In the genomic region with DNA sequence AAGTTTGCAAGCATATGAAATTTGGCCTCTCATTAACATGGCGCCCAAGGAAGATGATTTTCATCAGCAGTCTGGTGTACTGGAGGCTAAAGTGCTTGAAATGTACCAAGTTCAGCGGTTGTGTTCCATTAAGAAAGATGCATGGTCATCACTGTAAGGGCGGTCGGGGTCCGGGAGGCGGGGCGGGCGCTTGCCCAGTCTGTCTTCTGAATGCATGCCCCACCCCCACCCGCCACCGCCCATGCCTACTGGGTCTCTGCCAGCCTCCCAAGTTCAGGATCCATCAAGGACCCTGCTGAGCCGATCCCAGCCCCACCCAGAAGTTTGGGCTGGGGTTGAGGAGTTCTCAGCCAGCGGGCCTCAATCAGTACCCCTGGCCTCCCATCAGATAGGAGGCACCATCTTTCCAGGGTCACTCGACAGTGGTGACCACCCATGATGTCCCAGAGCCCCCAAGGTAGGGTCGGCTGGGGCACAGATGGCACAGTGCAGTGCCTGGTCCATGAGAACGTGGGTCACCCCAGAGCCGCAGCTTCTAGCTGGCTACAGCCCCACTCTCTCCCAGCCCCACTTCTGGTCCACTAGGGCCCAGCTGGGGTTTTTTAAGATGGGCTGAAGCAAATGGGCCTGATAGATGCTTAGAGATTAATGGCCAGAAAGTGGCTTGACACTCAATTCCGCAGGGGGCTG, we compare ENCODE assay signal across 25 cellular contexts. TPM values are rescaled to one million over a fixed set of nuclear protein-coding genes. Genes with fewer than 3 reads are reported as not detected.
DNase-seq lines count a peak whose midpoint lies in the region; ATAC-seq, FAIRE-seq and TF ChIP-seq lines count a peak whose summit lies in the region.
"Had no signal": no experiment of that assay in that cellular context is flagged by ENCODE, and none has a peak within 500 bp of the region (broad histone marks: within the 10 kb centered on the region; RNA-seq: fewer than 3 reads in every experiment).

No MANE protein-coding gene starts in this region.

- peak overlapping the region; percentile 44; the same call in 1 of the 2 replicates for H3K9ac ChIP-seq in OCI-LY3 (ENCODE audit: low read length)
- no peak overlapping the region for H3K9ac ChIP-seq in HepG2 (ENCODE audit: insufficient read depth, low read depth, low read length)

- peaks cover 28% of the 10 kb centered on the region for H3K36me3 Mint-ChIP-seq in Caco-2 (ENCODE audit: insufficient read depth, unreplicated experiment)

- no peak overlapping the region for H3K27ac Mint-ChIP-seq in Caco-2 (ENCODE audit: unreplicated experiment)
- H3K27ac Mint-ChIP-seq: CD8-positive, alpha-beta memory T cell had no signal

- H3K27ac ChIP-seq in OCI-LY3 (ENCODE audit: low read length) (peak overlapping the region; percentile 79), HepG2 (ENCODE audit: extremely low read length, insufficient read depth, low read length) (no peak overlapping the region), spleen (no peak overlapping the region), body of pancreas (no peak overlapping the region)
- H3K27ac ChIP-seq: SJSA1 had no signal

- 0 out of 2 replicates have a peak overlapping the region, but pooled peaks have one; percentile 26 for H3K4me3 ChIP-seq in OCI-LY3 (ENCODE audit: low read length)
- H3K4me3 ChIP-seq in HepG2 (replicated peaks in 1 of 3; ENCODE audit: insufficient read depth in 1 of 3, low read depth in 2 of 3, low read length in 3 of 3): no peak overlapping the region
- no peak overlapping the region for H3K4me3 ChIP-seq in spleen
- H3K4me3 ChIP-seq in body of pancreas: no peak overlapping the region
- no peak overlapping the region for H3K4me3 ChIP-seq in Caco-2 (ENCODE audit: low read depth, low read length)
- H3K4me3 ChIP-seq: MG63, SJSA1 had no signal

- H3K9me3 ChIP-seq in OCI-LY3 (ENCODE audit: insufficient read depth, low read length): no peaks in the 10 kb centered on the region
- H3K9me3 ChIP-seq in HepG2 (ENCODE audit: low read length): no peaks in the 10 kb centered on the region
- peaks cover 0 to under 1% (median 0%) of the 10 kb centered on the region in 8 donors for H3K9me3 ChIP-seq in spleen
- H3K9me3 ChIP-seq in body of pancreas: no peaks in the 10 kb centered on the region
- H3K9me3 ChIP-seq in Caco-2: no peaks in the 10 kb centered on the region
- H3K9me3 ChIP-seq: BE2C, MG63, SJSA1 had no signal

- intact Hi-C loops in HepG2 (cut with micrococcal nuclease; ENCODE audit: unreplicated experiment): no loop called here
- intact Hi-C loops in spleen (cut with DNase I; ENCODE audit: low total_unique reads): no loop called here
- intact Hi-C loops in body of pancreas (cut with DNase I): no loop called here
- intact Hi-C loops in Caco-2 (cut with micrococcal nuclease; ENCODE audit: unreplicated experiment): loop anchor here (5.0 kb wide), 1 partner anchor 42 kb away; no protein-coding TSS in a partner anchor

- H2AFZ ChIP-seq in OCI-LY3 (ENCODE audit: low read depth, low read length) (no peak overlapping the region), HepG2 (ENCODE audit: low read length) (no peak overlapping the region)

- H3K36me3 ChIP-seq in OCI-LY3 (replicated peaks; ENCODE audit: low read depth, low read length) (peaks cover 9% of the 10 kb centered on the region), HepG2 (replicated peaks in 1 of 2; ENCODE audit: control insufficient read depth in 1 of 2, insufficient read depth in 2 of 2, low read length in 2 of 2) (peaks cover 12 to 21% of the 10 kb centered on the region in 2 experiments; a peak in 4 of 5 replicates), spleen (peaks cover 0 to 42% (median 36%) of the 10 kb centered on the region in 6 donors), body of pancreas (replicated peaks in 1 of 2; ENCODE audit: insufficient read depth in 1 of 2, low read depth in 2 of 2) (peaks cover 8 to 9% of the 10 kb centered on the region in 2 donors), Caco-2 (ENCODE audit: control insufficient read depth, insufficient read depth, low read length) (no peaks in the 10 kb centered on the region; the same call in none of the 2 replicates)

- H3K27me3 Mint-ChIP-seq in Caco-2 (ENCODE audit: insufficient read depth, unreplicated experiment): no peaks in the 10 kb centered on the region
- H3K27me3 Mint-ChIP-seq: CD8-positive, alpha-beta memory T cell had no signal

- peak; percentile 29 for ATAC-seq in HepG2
- ATAC-seq in body of pancreas: no peak
- ATAC-seq: Panc1 had no signal

- no peaks in the 10 kb centered on the region for H3K9me3 Mint-ChIP-seq in Caco-2 (ENCODE audit: unreplicated experiment)
- H3K9me3 Mint-ChIP-seq: CD8-positive, alpha-beta memory T cell had no signal

- 97% methylated on average over 13 of the region's 17 CpGs for WGBS in HepG2 (ENCODE audit: low lambda C conversion rate)
- WGBS in spleen, 5 donors: 93 to 98% (median 96%) methylated on average over 17 of the region's 17 CpGs
- WGBS in body of pancreas, 2 donors: 94% methylated on average over 12 to 17 of the region's 17 CpGs

- FAIRE-seq in HepG2 (lab: Jason Lieb, UNC): no peak
- FAIRE-seq: GM12891, GM19239, H1 had no signal

- CTCF ChIA-PET in HepG2 (lab: Yijun Ruan, JAX; ENCODE audit: low intra/inter-chr PET ratio, low total read pairs): no interaction called here
- CTCF ChIA-PET in Caco-2 (lab: Charles Lee): no interaction called here

- in situ Hi-C loops in HepG2 (cut with HindIII; ENCODE audit: extremely low pct_ligation_motif_present, low pct_unique_long_range_greater_than_20kb): no loop called here

- no peak for TF ChIP-seq RAD21 in HepG2 (CRISPR knock-in tag; IDR thresholded peaks at IDR 0.05)

- H3K4me1 Mint-ChIP-seq in Caco-2 (ENCODE audit: low read depth, unreplicated experiment): no peaks in the 10 kb centered on the region
- H3K4me1 Mint-ChIP-seq: CD14-positive monocyte; CD8-positive, alpha-beta memory T cell had no signal

- DNase-seq in NCI-H2227 (lab: John Stamatoyannopoulos, UW; ENCODE audit: unreplicated experiment): peak; percentile 29
- no peak for DNase-seq in HepG2 (ENCODE audit: low spot score)
- peak; percentile 40 for DNase-seq in spleen
- no peak for DNase-seq in body of pancreas
- DNase-seq in activated CD8-positive, alpha-beta memory T cell treated with anti-CD3 and anti-CD28 coated beads, Interleukin-2, amount 50 U/mL, for 48 hours: no peak
- DNase-seq in Caco-2: no peak
- DNase-seq: ACHN; BE2C; Calu3; CD8-positive, alpha-beta memory T cell; DMS79 treated with DMSO at 0.1 percent for 48 hours; GF-D8; KBM-7; MG63; NCI-H146; NCI-H2029; NCI-H526 treated with DMSO at 0.1 percent for 48 hours had no signal

- no peak overlapping the region for H3K4me3 Mint-ChIP-seq in Caco-2 (ENCODE audit: unreplicated experiment)
- H3K4me3 Mint-ChIP-seq: CD14-positive monocyte; CD8-positive, alpha-beta memory T cell had no signal

- H3K79me2 ChIP-seq in OCI-LY3 (ENCODE audit: low read length) (no peaks in the 10 kb centered on the region), HepG2 (ENCODE audit: insufficient read depth, low read length) (no peaks in the 10 kb centered on the region)

- TF ChIP-seq POLR2A in HepG2 (IDR thresholded peaks at IDR 0.05; ENCODE audit: insufficient read depth in 1 of 2, low read depth in 2 of 2, low read length in 2 of 2) (no peak), spleen (IDR thresholded peaks at IDR 0.05) (no peak), body of pancreas (IDR thresholded peaks at IDR 0.05) (no peak)

- H3K27me3 ChIP-seq in OCI-LY3 (ENCODE audit: low read depth, low read length): no peaks in the 10 kb centered on the region
- H3K27me3 ChIP-seq in HepG2 (ENCODE audit: control insufficient read depth in 1 of 2, insufficient read depth in 2 of 2, low read length in 2 of 2): no peaks in the 10 kb centered on the region
- H3K27me3 ChIP-seq in spleen (replicated peaks in 1 of 7): no peaks in the 10 kb centered on the region
- H3K27me3 ChIP-seq in body of pancreas: no peaks in the 10 kb centered on the region
- H3K27me3 ChIP-seq in Caco-2 (replicated peaks; ENCODE audit: control insufficient read depth, insufficient read depth, low read length): no peaks in the 10 kb centered on the region
- H3K27me3 ChIP-seq: BE2C, MG63, SJSA1 had no signal

- H3K4me1 ChIP-seq in OCI-LY3 (ENCODE audit: low read length) (peaks cover 19% of the 10 kb centered on the region), HepG2 (ENCODE audit: insufficient read depth, low read length) (no peaks in the 10 kb centered on the region), spleen (no peaks in the 10 kb centered on the region), body of pancreas (no peaks in the 10 kb centered on the region), Caco-2 (no peaks in the 10 kb centered on the region)
- H3K4me1 ChIP-seq: BE2C, SJSA1 had no signal

- no TSS peak for BruUV-seq in HepG2 (replicated peaks; lab: Mats Ljungman, UMichigan)
- BruUV-seq in Caco-2 (replicated peaks; lab: Mats Ljungman, UMichigan): no TSS peak

- H3K4me2 ChIP-seq in OCI-LY3 (ENCODE audit: low read length): peak overlapping the region; percentile 46
- H3K4me2 ChIP-seq in HepG2 (ENCODE audit: low read depth, low read length): no peak overlapping the region

- POLR2A ChIA-PET in HepG2 (lab: Yijun Ruan, JAX): no interaction called here
- POLR2A ChIA-PET in Caco-2 (lab: Charles Lee): no interaction called here

- H4K20me1 ChIP-seq in OCI-LY3 (ENCODE audit: insufficient read depth, low read length) (no peaks in the 10 kb centered on the region), HepG2 (ENCODE audit: insufficient read depth, low read length) (no peaks in the 10 kb centered on the region)

- TF ChIP-seq EP300 in HepG2 (IDR thresholded peaks at IDR 0.05; ENCODE audit: low read depth in 2 of 2, low read length in 2 of 2) (no peak), HepG2 (CRISPR knock-in tag; IDR thresholded peaks at IDR 0.05; ENCODE audit: borderline replicate concordance) (no peak)

- TF ChIP-seq CTCF in OCI-LY3 (IDR thresholded peaks at IDR 0.05; ENCODE audit: low read depth, low read length) (no peak), HepG2 (CRISPR knock-in tag; IDR thresholded peaks at IDR 0.05) (no peak), spleen (IDR thresholded peaks at IDR 0.05 in 8 of 11, conservative IDR thresholded peaks at IDR 0.05 in 3 of 11) (no peak), body of pancreas (IDR thresholded peaks at IDR 0.05) (no peak), Caco-2 (IDR thresholded peaks at IDR 0.05; ENCODE audit: insufficient read depth in 1 of 2, low read depth in 1 of 2, low read length in 1 of 2, severe bottlenecking in 1 of 2, unreplicated experiment in 1 of 2) (no peak)

RNA-seq across cellular contexts. Expression of gene PRDM12, which starts 24.4 kb away (rescaled TPM):
- total RNA-seq in HepG2 (2016; rRNA removed; fragmentation: Illumina TruSeq; extraction: Trizol) (0.04 TPM in 1 of 2 replicates, not detected in the other), spleen (not detected), body of pancreas (not detected), Caco-2 (2022) (0.32 and 0.34 TPM in 2 replicates)
- total RNA-seq in HepG2 (2016; cell fraction: cytosol; rRNA removed; fragmentation: Illumina TruSeq; extraction: Trizol; ENCODE audit: low read depth): not detected in 2 replicates
- 0.09 TPM in 1 of 2 replicates, not detected in the other for total RNA-seq in HepG2 (2016; cell fraction: insoluble cytoplasmic fraction; rRNA removed; fragmentation: Illumina TruSeq; extraction: Trizol)
- 0.15 TPM in 1 of 2 replicates, not detected in the other for total RNA-seq in HepG2 (2016; cell fraction: membrane; rRNA removed; fragmentation: Illumina TruSeq; extraction: Trizol)
- total RNA-seq in HepG2 (2016; cell fraction: nucleus; rRNA removed; fragmentation: Illumina TruSeq; extraction: Trizol): not detected in 2 replicates
- polyA plus RNA-seq in HepG2 (2011; rRNA removed) (0.07 and 0.08 TPM in 2 replicates), spleen (under 1 TPM in 2 of 3 donors, not detected in 1; 0.06 to 0.07 TPM)
- 0.08 and 0.12 TPM in 2 replicates for polyA plus RNA-seq in HepG2 (2011; cell fraction: cytosol; rRNA removed)
- 0.13 and 0.19 TPM in 2 replicates for polyA plus RNA-seq in HepG2 (2011; cell fraction: nucleus; rRNA removed)
- 0.17 and 0.27 TPM in 2 replicates for polyA plus RNA-seq in HepG2 (2012)
- polyA plus RNA-seq in HepG2 (2016; cell fraction: cytosol; fragmentation: Illumina TruSeq; extraction: Trizol; ENCODE audit: low read depth): 0.08 and 0.09 TPM in 2 replicates
- polyA plus RNA-seq in HepG2 (2016; cell fraction: insoluble cytoplasmic fraction; fragmentation: Illumina TruSeq; extraction: Trizol; ENCODE audit: low read depth): 0.12 and 0.42 TPM in 2 replicates
- 0.09 and 0.16 TPM in 2 replicates for polyA plus RNA-seq in HepG2 (2016; cell fraction: membrane; fragmentation: Illumina TruSeq; extraction: Trizol; ENCODE audit: low read depth)
- 0.24 and 0.30 TPM in 2 replicates for polyA plus RNA-seq in HepG2 (2016; cell fraction: nucleus; fragmentation: Illumina TruSeq; extraction: Trizol; ENCODE audit: insufficient read depth, low read depth)
- polyA minus RNA-seq in HepG2 (2011; rRNA and poly(A)+ RNA removed; ENCODE audit: low replicate concordance): 0.12 and 0.40 TPM in 2 replicates
- polyA minus RNA-seq in HepG2 (2011; cell fraction: cytosol; rRNA and poly(A)+ RNA removed): not detected in 2 replicates
- polyA minus RNA-seq in HepG2 (2011; cell fraction: nucleus; rRNA and poly(A)+ RNA removed): not detected in 2 replicates
- total RNA-seq: Calu3, LHCN-M2, SJSA1 had no signal
- polyA plus RNA-seq: CD14-positive monocyte; CD8-positive, alpha-beta memory T cell had no signal

RNA-seq across cellular contexts. Expression of gene EXOSC2, which starts 53.6 kb away (rescaled TPM):
- 63.8 and 74.2 TPM in 2 replicates for total RNA-seq in HepG2 (2016; rRNA removed; fragmentation: Illumina TruSeq; extraction: Trizol)
- total RNA-seq in HepG2 (2016; cell fraction: cytosol; rRNA removed; fragmentation: Illumina TruSeq; extraction: Trizol; ENCODE audit: low read depth): 12.8 and 14.5 TPM in 2 replicates
- total RNA-seq in HepG2 (2016; cell fraction: insoluble cytoplasmic fraction; rRNA removed; fragmentation: Illumina TruSeq; extraction: Trizol): 68.2 and 72.7 TPM in 2 replicates
- 20.9 and 24.0 TPM in 2 replicates for total RNA-seq in HepG2 (2016; cell fraction: membrane; rRNA removed; fragmentation: Illumina TruSeq; extraction: Trizol)
- total RNA-seq in HepG2 (2016; cell fraction: nucleus; rRNA removed; fragmentation: Illumina TruSeq; extraction: Trizol): 62.3 and 62.8 TPM in 2 replicates
- 24.9 and 27.5 TPM in 2 replicates for polyA plus RNA-seq in HepG2 (2011; rRNA removed)
- polyA plus RNA-seq in HepG2 (2011; cell fraction: cytosol; rRNA removed): 17.0 and 21.5 TPM in 2 replicates
- polyA plus RNA-seq in HepG2 (2011; cell fraction: nucleus; rRNA removed): 39.4 and 40.1 TPM in 2 replicates
- polyA plus RNA-seq in HepG2 (2012): 14.9 and 20.3 TPM in 2 replicates
- 5.0 TPM in 2 replicates for polyA plus RNA-seq in HepG2 (2016; cell fraction: cytosol; fragmentation: Illumina TruSeq; extraction: Trizol; ENCODE audit: low read depth)
- polyA plus RNA-seq in HepG2 (2016; cell fraction: insoluble cytoplasmic fraction; fragmentation: Illumina TruSeq; extraction: Trizol; ENCODE audit: low read depth): 55.4 and 66.7 TPM in 2 replicates
- polyA plus RNA-seq in HepG2 (2016; cell fraction: membrane; fragmentation: Illumina TruSeq; extraction: Trizol; ENCODE audit: low read depth): 9.3 and 9.6 TPM in 2 replicates
- 97.7 and 110 TPM in 2 replicates for polyA plus RNA-seq in HepG2 (2016; cell fraction: nucleus; fragmentation: Illumina TruSeq; extraction: Trizol; ENCODE audit: insufficient read depth, low read depth)
- polyA minus RNA-seq in HepG2 (2011; rRNA and poly(A)+ RNA removed; ENCODE audit: low replicate concordance): 28.7 and 165 TPM in 2 replicates
- 21.2 and 31.5 TPM in 2 replicates for polyA minus RNA-seq in HepG2 (2011; cell fraction: cytosol; rRNA and poly(A)+ RNA removed)
- 51.8 and 52.0 TPM in 2 replicates for polyA minus RNA-seq in HepG2 (2011; cell fraction: nucleus; rRNA and poly(A)+ RNA removed)
- total RNA-seq in spleen: 10 to 100 TPM; 23.8 to 34.6 (median 26.1) TPM
- polyA plus RNA-seq in spleen: 10 to 100 TPM; 16.9 to 22.8 (median 17.2) TPM
- 10 to 100 TPM; 12.2 to 17.1 TPM for total RNA-seq in body of pancreas
- total RNA-seq in Caco-2 (2022): 59.1 and 68.4 TPM in 2 replicates

Comparison
In these comparisons a context has a peak if more than half of its experiments do, and no peak if none do; other contexts are left out.
1. DNase-seq: peak in NCI-H2227 (single experiment) and spleen (single experiment); none in HepG2 (single experiment), body of pancreas (0 of 4), activated CD8-positive, alpha-beta memory T cell treated with anti-CD3 and anti-CD28 coated beads, Interleukin-2, amount 50 U/mL, for 48 hours (single experiment) and Caco-2 (0 of 2).